8 cellular contexts compared by ENCODE assay signal in genomic region chr18:49561127-49561376, GRCh38. TPM values are rescaled to one million over a fixed set of nuclear protein-coding genes. Genes with fewer than 3 reads are reported as not detected.
DNase-seq lines count a peak whose midpoint lies in the region; ATAC-seq, FAIRE-seq and TF ChIP-seq lines count a peak whose summit lies in the region.

No MANE protein-coding gene starts in this region.

- H3K9me3 ChIP-seq in cardiac muscle cell (ENCODE audit: low read depth) (no peaks in the 10 kb centered on the region), K562 (replicated peaks; ENCODE audit: control insufficient read depth, insufficient read depth, low read depth, low read length) (no peaks in the 10 kb centered on the region), lower lobe of right lung (no peaks in the 10 kb centered on the region)

- H3K4me3 ChIP-seq in cardiac muscle cell (peak overlapping the region; percentile 30), K562 (no peak overlapping the region), lower lobe of right lung (peak overlapping the region; percentile 49), urinary bladder (ENCODE audit: low read depth, low read length) (peak overlapping the region; percentile 36)

- in situ Hi-C loops in K562 (cut with MboI), result no loop called here

- H3K27ac ChIP-seq in cardiac muscle cell (no peak overlapping the region), K562 (ENCODE audit: extremely low read depth, low read depth, low read length) (no peak overlapping the region), lower lobe of right lung (no peak overlapping the region), urinary bladder (ENCODE audit: low read depth) (no peak overlapping the region)

- TF ChIP-seq POLR2A in K562 (conservative IDR thresholded peaks at IDR 0.05), result no peak

- TF ChIP-seq CTCF in cardiac muscle cell (IDR thresholded peaks at IDR 0.05; ENCODE audit: low read depth, low read length) (no peak), K562 (IDR thresholded peaks at IDR 0.05 in 2 of 3, conservative IDR thresholded peaks at IDR 0.05 in 1 of 3; ENCODE audit: insufficient read depth in 2 of 3, low read depth in 1 of 3, low read length in 3 of 3) (no peak), lower lobe of right lung (IDR thresholded peaks at IDR 0.05) (no peak)

- no peaks in the 10 kb centered on the region for H3K79me2 ChIP-seq in K562 (ENCODE audit: control insufficient read depth, insufficient read depth, low read length)

- BruUV-seq in K562 (replicated peaks; lab: Mats Ljungman, UMichigan), result no TSS peak

- H3K27me3 ChIP-seq in cardiac muscle cell, result peaks cover 18% of the 10 kb centered on the region
- peaks cover 0 to 21% of the 10 kb centered on the region in 2 experiments; a peak in 3 of 5 replicates for H3K27me3 ChIP-seq in K562 (ENCODE audit: control insufficient read depth in 2 of 2, insufficient read depth in 2 of 2, low read length in 2 of 2)
- H3K27me3 ChIP-seq in lower lobe of right lung (ENCODE audit: low read depth), result peaks cover 42% of the 10 kb centered on the region

- peak overlapping the region; percentile 82 for H2AFZ ChIP-seq in K562 (ENCODE audit: low read depth, low read length)

- FAIRE-seq in K562 (lab: Jason Lieb, UNC), result no peak

- no peak for TF ChIP-seq EP300 in K562 (IDR thresholded peaks at IDR 0.05; ENCODE audit: low read length)

- H3K4me2 ChIP-seq in K562 (ENCODE audit: insufficient read depth, low read length), result peak overlapping the region; percentile 68; the same call in 1 of the 2 replicates

- 46% methylated on average over 17 of the region's 17 CpGs for WGBS in K562 (ENCODE audit: insufficient coverage, low coverage, missing lambda C conversion rate)
- WGBS in urinary bladder, result 1% methylated on average over 17 of the region's 17 CpGs

- H3K9ac ChIP-seq in K562 (ENCODE audit: insufficient read depth in 1 of 2, low read depth in 2 of 2, low read length in 2 of 2), result no peak overlapping the region

- CTCF ChIA-PET in K562 (lab: Yijun Ruan, JAX; ENCODE audit: low intra/inter-chr PET ratio), result no interaction called here

- no peaks in the 10 kb centered on the region for H4K20me1 ChIP-seq in K562 (replicated peaks; ENCODE audit: control insufficient read depth, insufficient read depth, low read length)

- ATAC-seq in Right ventricle myocardium superior (ENCODE audit: poor library complexity) (no peak), K562 (no peak), lower lobe of right lung (peak in 1 of 2 donors; percentile 2)

- TF ChIP-seq RAD21 in K562 (CRISPR knock-in tag; conservative IDR thresholded peaks at IDR 0.05 in 1 of 2, IDR thresholded peaks at IDR 0.05 in 1 of 2), result no peak

- H3K4me1 ChIP-seq in cardiac muscle cell (ENCODE audit: low read depth) (peaks cover 12% of the 10 kb centered on the region), K562 (replicated peaks in 1 of 2; ENCODE audit: control insufficient read depth in 2 of 2, insufficient read depth in 2 of 2, low read length in 2 of 2) (peaks cover 0 to 23% of the 10 kb centered on the region in 2 experiments; a peak in 4 of 5 replicates), lower lobe of right lung (peaks cover 29% of the 10 kb centered on the region), urinary bladder (ENCODE audit: insufficient read depth) (no peaks in the 10 kb centered on the region)

- POLR2A ChIA-PET in K562 (lab: Yijun Ruan, JAX), result interaction anchor here (0.5 kb wide), 1 partner anchor 284 kb away, joined by 3 read pairs; no protein-coding TSS in a partner anchor

- intact Hi-C loops in Right ventricle myocardium superior (cut with DNase I), result loop anchor here (5.0 to 10.0 kb wide), 2 partner anchors 234 to 296 kb away; no protein-coding TSS in a partner anchor
- intact Hi-C loops in K562 (cut with micrococcal nuclease), result loop anchor here (10.0 kb wide), 1 partner anchor 164 kb away; no protein-coding TSS in a partner anchor
- intact Hi-C loops in lower lobe of right lung (cut with DNase I), result no loop called here
- intact Hi-C loops in head of caudate nucleus (cut with DNase I), result no loop called here

- DNase-seq in cardiac muscle cell (ENCODE audit: low read depth in 1 of 2, low spot score in 1 of 2), result no peak
- DNase-seq in Right ventricle myocardium superior, result no peak
- DNase-seq in K562 (ENCODE audit: extremely low read depth in 1 of 4, low spot score in 3 of 4), result no peak
- DNase-seq in lower lobe of right lung, result no peak
- no peak for DNase-seq in inferior parietal cortex (ENCODE audit: extremely low spot score)
- no peak for DNase-seq in head of caudate nucleus
- DNase-seq in HK-2 (ENCODE audit: unreplicated experiment), result no peak

- H3K36me3 ChIP-seq in cardiac muscle cell (no peaks in the 10 kb centered on the region), K562 (ENCODE audit: control insufficient read depth, insufficient read depth, low read length) (no peaks in the 10 kb centered on the region), lower lobe of right lung (no peaks in the 10 kb centered on the region), urinary bladder (ENCODE audit: insufficient read depth) (no peaks in the 10 kb centered on the region)

- H3K9me1 ChIP-seq in K562 (ENCODE audit: control insufficient read depth, insufficient read depth, low read length), result no peaks in the 10 kb centered on the region

TF ChIP-seq in K562, 482 proteins besides CTCF, POLR2A, EP300 and RAD21 (continues in another document):
- TF ChIP-seq ZNF12 (CRISPR knock-in tag; IDR thresholded peaks at IDR 0.05), result no peak
- TF ChIP-seq HDAC6 (IDR thresholded peaks at IDR 0.05; ENCODE audit: low read depth, low read length), result no peak
- no peak for TF ChIP-seq CBX3 (IDR thresholded peaks at IDR 0.05; ENCODE audit: borderline replicate concordance in 1 of 2, low read length in 2 of 2)
- TF ChIP-seq, protein P1, sequence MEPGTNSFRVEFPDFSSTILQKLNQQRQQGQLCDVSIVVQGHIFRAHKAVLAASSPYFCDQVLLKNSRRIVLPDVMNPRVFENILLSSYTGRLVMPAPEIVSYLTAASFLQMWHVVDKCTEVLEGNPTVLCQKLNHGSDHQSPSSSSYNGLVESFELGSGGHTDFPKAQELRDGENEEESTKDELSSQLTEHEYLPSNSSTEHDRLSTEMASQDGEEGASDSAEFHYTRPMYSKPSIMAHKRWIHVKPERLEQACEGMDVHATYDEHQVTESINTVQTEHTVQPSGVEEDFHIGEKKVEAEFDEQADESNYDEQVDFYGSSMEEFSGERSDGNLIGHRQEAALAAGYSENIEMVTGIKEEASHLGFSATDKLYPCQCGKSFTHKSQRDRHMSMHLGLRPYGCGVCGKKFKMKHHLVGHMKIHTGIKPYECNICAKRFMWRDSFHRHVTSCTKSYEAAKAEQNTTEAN (CRISPR knock-in tag; IDR thresholded peaks at IDR 0.05), result no peak
- no peak for TF ChIP-seq NBN (IDR thresholded peaks at IDR 0.05; ENCODE audit: low read depth)
- TF ChIP-seq E2F4 (CRISPR knock-in tag; IDR thresholded peaks at IDR 0.05; ENCODE audit: low read depth), result no peak
- TF ChIP-seq HINFP (tag; conservative IDR thresholded peaks at IDR 0.05; ENCODE audit: low read depth), result no peak
- no peak for TF ChIP-seq FOSL1 (tag; conservative IDR thresholded peaks at IDR 0.05)

RNA-seq across cellular contexts. Expression of gene LIPG, which starts 0.8 kb away (rescaled TPM):
- total RNA-seq in cardiac muscle cell (1.5 and 3.3 TPM in 2 replicates), Right ventricle myocardium superior (0.19 TPM), K562 (2014; rRNA removed) (0.78 and 1.00 TPM in 2 replicates), K562 (2014; rRNA removed; fragmentation: Illumina TruSeq; extraction: Trizol) (1.3 and 1.4 TPM in 2 replicates), K562 (2015; rRNA removed; fragmentation: Illumina TruSeq; extraction: Trizol) (1.4 and 1.7 TPM in 2 replicates), K562 (2021) (1.8 and 2.3 TPM in 2 replicates), lower lobe of right lung (3.7 TPM), urinary bladder (5.0 TPM)
- polyA plus RNA-seq in cardiac muscle cell (1.5 and 2.8 TPM in 2 replicates), K562 (2011; rRNA removed) (0.96 and 1.2 TPM in 2 replicates), K562 (2014; fragmentation: Illumina TruSeq; extraction: Trizol) (1.4 and 1.6 TPM in 2 replicates), K562 (2014; fragmentation: Nextera tagmentation; extraction: Ambion mirVana) (1 to 10 TPM in 1 of 2 experiments, under 1 TPM in 1; 0.76 to 1.6 TPM), K562 (2014; rRNA removed) (1.3 and 1.9 TPM in 2 replicates), urinary bladder (0.85 TPM)
- total RNA-seq in K562 (2011; cell fraction: chromatin; rRNA removed; ENCODE audit: low replicate concordance), result 3.2 and 9.7 TPM in 2 replicates
- total RNA-seq in K562 (2011; cell fraction: nucleolus; rRNA removed), result 5.0 and 5.2 TPM in 2 replicates
- total RNA-seq in K562 (2011; cell fraction: nucleoplasm; rRNA removed), result 5.9 and 6.3 TPM in 2 replicates
- 1.2 and 1.3 TPM in 2 replicates for polyA plus RNA-seq in K562 (2011; cell fraction: cytosol; rRNA removed)
- polyA plus RNA-seq in K562 (2011; cell fraction: nucleus; rRNA removed), result 2.1 and 2.9 TPM in 2 replicates
- polyA plus RNA-seq in K562 (2012), result 2.8 and 8.5 TPM in 2 replicates
- 1.6 and 2.9 TPM in 2 replicates for polyA minus RNA-seq in K562 (2011; rRNA and poly(A)+ RNA removed)
- 0.48 and 2.1 TPM in 2 replicates for polyA minus RNA-seq in K562 (2011; cell fraction: cytosol; rRNA and poly(A)+ RNA removed)
- 1.2 and 1.3 TPM in 2 replicates for polyA minus RNA-seq in K562 (2011; cell fraction: nucleus; rRNA and poly(A)+ RNA removed)

Comparison
In these comparisons a context has a peak if more than half of its experiments do, and no peak if none do; other contexts are left out.
1. intact Hi-C loops: an anchor here in Right ventricle myocardium superior (5.0 to 10.0 kb wide) and K562 (10.0 kb wide); none called in lower lobe of right lung and head of caudate nucleus.